In the genomic region with DNA sequence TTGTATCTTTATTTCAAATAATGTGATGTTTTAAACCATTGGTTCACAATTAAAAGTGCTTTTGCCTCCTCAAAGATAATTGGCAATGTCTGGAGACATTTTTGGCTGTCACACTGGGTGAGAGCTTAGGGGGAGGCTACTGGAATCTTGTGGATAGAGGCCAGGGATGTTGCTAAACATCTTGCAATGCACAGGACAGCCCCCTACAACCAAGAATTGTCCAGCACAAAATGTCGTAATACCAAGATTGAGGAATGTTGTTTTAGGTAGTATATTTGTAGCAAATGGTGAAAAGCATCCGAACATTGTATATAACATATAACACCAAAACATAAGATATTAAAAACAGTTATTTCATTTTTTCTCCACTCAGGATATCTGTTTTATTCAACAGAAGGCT, we compare ENCODE assay signal across 30 cellular contexts.
"Had no signal": no experiment of that assay in that cellular context is flagged by ENCODE, and none has a peak within 500 bp of the region (broad histone marks: within the 10 kb centered on the region; RNA-seq: fewer than 3 reads in every experiment).

No MANE protein-coding gene starts in this region.

- H3K27me3 ChIP-seq: adrenal gland, ascending aorta, gastroesophageal sphincter, pancreas, sigmoid colon, tibial nerve had no signal

- H3K4me3 Mint-ChIP-seq: activated naive CD8-positive, alpha-beta T cell; brain; naive thymus-derived CD8-positive, alpha-beta T cell; neural crest cell had no signal

- H3K9me3 Mint-ChIP-seq: brain; naive thymus-derived CD8-positive, alpha-beta T cell; neural crest cell had no signal

- DNase-seq: activated CD4-positive, alpha-beta T cell treated with anti-CD3 and anti-CD28 coated beads for 48 hours; activated CD4-positive, alpha-beta T cell treated with anti-CD3 and anti-CD28 coated beads, Interleukin-2, amount 50 U/mL, for 48 hours; activated CD8-positive, alpha-beta memory T cell treated with anti-CD3 and anti-CD28 coated beads for 24 hours; activated effector memory CD4-positive, alpha-beta T cell treated with Interleukin-2 at 50 U/mL for 16 hours; activated naive CD4-positive, alpha-beta T cell treated with Interleukin-2 at 50 U/mL for 16 hours; adrenal gland; caudate nucleus; hippocampal formation; kidney; left colon; mammary epithelial cell; midbrain; naive thymus-derived CD8-positive, alpha-beta T cell; nucleus accumbens; pancreas; retina; sigmoid colon; stimulated activated CD4-positive, alpha-beta T cell treated with anti-CD3 and anti-CD28 coated beads, Interleukin-15, amount 100 ng/mL, for 24 hours; stimulated activated CD4-positive, alpha-beta T cell treated with anti-CD3 and anti-CD28 coated beads, Interleukin-2, amount 100 ng/mL, for 24 hours; stimulated activated naive CD4-positive, alpha-beta T cell; WERI-Rb-1 had no signal

- H3K4me3 ChIP-seq: adrenal gland, ascending aorta, gastroesophageal sphincter, pancreas, prostate gland, sigmoid colon, tibial nerve had no signal

- H3K27ac ChIP-seq: adrenal gland, ascending aorta, gastroesophageal sphincter, pancreas, prostate gland, sigmoid colon, tibial nerve, WERI-Rb-1 had no signal

- H3K36me3 ChIP-seq: adrenal gland, gastroesophageal sphincter, prostate gland, sigmoid colon had no signal

- ATAC-seq: activated CD4-positive, CD25-positive, alpha-beta regulatory T cell treated with anti-CD3 and anti-CD28 coated beads, Interleukin-2, amount 50 U/mL, for 24 hours; gastroesophageal sphincter; naive thymus-derived CD8-positive, alpha-beta T cell; pancreas had no signal

- H3K4me1 ChIP-seq: prostate gland had no signal

- H3K9me3 ChIP-seq: adrenal gland, ascending aorta, gastroesophageal sphincter, pancreas, prostate gland, sigmoid colon, tibial nerve had no signal

- FAIRE-seq: endothelial cell of umbilical vein, kidney, pancreas had no signal

- H3K27me3 Mint-ChIP-seq: activated naive CD8-positive, alpha-beta T cell; brain; naive thymus-derived CD8-positive, alpha-beta T cell had no signal

- H3K27ac Mint-ChIP-seq: activated naive CD8-positive, alpha-beta T cell; brain; naive thymus-derived CD8-positive, alpha-beta T cell had no signal
